Comparison of ENCODE assay signal across 2 cellular contexts in the genomic region with DNA sequence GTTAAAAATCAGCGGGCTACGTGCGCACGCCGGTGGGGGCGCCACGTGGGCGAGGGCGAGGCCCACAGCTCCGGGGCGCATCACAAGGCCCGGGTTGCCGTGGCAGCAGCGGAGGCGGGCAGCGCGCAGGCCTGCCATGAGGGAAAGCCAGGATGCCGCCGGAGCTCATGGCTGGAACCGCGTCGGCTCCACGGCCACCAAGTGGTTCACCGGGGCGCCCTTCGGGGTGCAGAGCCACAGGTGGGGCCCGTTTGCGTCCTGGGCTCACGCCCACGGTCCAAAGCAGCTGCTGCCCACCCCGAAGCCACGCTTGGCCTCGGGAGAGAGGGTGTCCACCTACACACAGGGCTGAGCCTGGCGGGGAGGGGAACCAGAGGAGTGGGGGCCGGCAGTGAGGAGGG.
A peak's percentile ranks its signal among the peaks of the same experiment; 100 is the strongest.
TF ChIP-seq lines count a peak whose summit lies in the region.

No MANE protein-coding gene starts in this region.

TF ChIP-seq in HEK293, 187 proteins besides CTCF, POLR2A, EP300 and RAD21 (continued from another document):
- TF ChIP-seq ZNF394 (tag by site-specific recombination; IDR thresholded peaks at IDR 0.05; ENCODE audit: borderline replicate concordance) (no peak), ZNF610 (tag by site-specific recombination; IDR thresholded peaks at IDR 0.05; ENCODE audit: borderline replicate concordance) (no peak)
TF ChIP-seq in HEK293: peak in this region for 1.

TF ChIP-seq in K562, 482 proteins besides CTCF, POLR2A, EP300 and RAD21:
- TF ChIP-seq E2F6 (IDR thresholded peaks at IDR 0.05; ENCODE audit: borderline replicate concordance in 1 of 2, extremely low read depth in 1 of 2, insufficient read depth in 1 of 2, insufficient read length in 1 of 2, low read depth in 1 of 2, low read length in 1 of 2, poor library complexity in 1 of 2, severe bottlenecking in 1 of 2) = peak in 1 of 2 experiments; percentile 32
- peak; percentile 23; the same call in 1 of the 2 replicates for TF ChIP-seq EGR1 (conservative IDR thresholded peaks at IDR 0.05)
- TF ChIP-seq ZNF212 (CRISPR knock-in tag; IDR thresholded peaks at IDR 0.05) = no peak
